Comparison of ENCODE assay signal across 22 cellular contexts in genomic region chr5:14724633-14725032, GRCh38.
DNase-seq lines count a peak whose midpoint lies in the region; ATAC-seq and TF ChIP-seq lines count a peak whose summit lies in the region.
"Had no signal": no experiment of that assay in that cellular context is flagged by ENCODE, and none has a peak within 500 bp of the region (broad histone marks: within the 10 kb centered on the region; RNA-seq: fewer than 3 reads in every experiment).

No MANE protein-coding gene starts in this region.

- intact Hi-C loops in activated naive CD4-positive, alpha-beta T cell treated with anti-CD3 and anti-CD28 coated beads for 36 hours (cut with micrococcal nuclease) = no loop called here
- intact Hi-C loops in left lung (cut with DNase I) = loop anchor here in 1 of 2 donors (5.0 kb wide), 1 partner anchor 288 kb away; no protein-coding TSS in a partner anchor

- no peaks in the 10 kb centered on the region for H3F3A ChIP-seq in OCI-LY1 (ENCODE audit: insufficient read depth, low read length)

- H3K79me2 ChIP-seq in OCI-LY1 (ENCODE audit: insufficient read depth, low read length) = no peaks in the 10 kb centered on the region

- peak; percentile 10 for ATAC-seq in left lung
- ATAC-seq in foreskin keratinocyte = no peak
- ATAC-seq: activated CD8-positive, alpha-beta T cell treated with anti-CD3 and anti-CD28 coated beads, Interleukin-2, amount 10 ng/mL, durations not matched to agents 7 days and 5 days had no signal

- H3K36me3 ChIP-seq in OCI-LY1 (ENCODE audit: insufficient read depth, low read length) (no peaks in the 10 kb centered on the region), left lung (no peaks in the 10 kb centered on the region)
- H3K36me3 ChIP-seq: prostate gland, SJSA1 had no signal

- H3K27ac Mint-ChIP-seq in activated naive CD4-positive, alpha-beta T cell treated with anti-CD3 and anti-CD28 coated beads, Interleukin-2, amount 10 ng/mL, durations not matched to agents 7 days and 5 days = peak overlapping the region; percentile 28
- H3K27ac Mint-ChIP-seq in activated naive CD4-positive, alpha-beta T cell treated with anti-CD3 and anti-CD28 coated beads for 36 hours = no peak overlapping the region
- peak overlapping the region; percentile 39 for H3K27ac Mint-ChIP-seq in type B pancreatic cell
- H3K27ac Mint-ChIP-seq in endothelial cell (ENCODE audit: unreplicated experiment) = no peak overlapping the region
- H3K27ac Mint-ChIP-seq: activated CD8-positive, alpha-beta T cell treated with anti-CD3 and anti-CD28 coated beads, Interleukin-2, amount 10 ng/mL, durations not matched to agents 7 days and 5 days; activated T-cell treated with anti-CD3 and anti-CD28 coated beads, Interleukin-2, amount 50 U/mL, for 72 hours had no signal

- no peaks in the 10 kb centered on the region for H4K20me1 ChIP-seq in OCI-LY1 (ENCODE audit: insufficient read depth, low read length)

- H3K9me3 Mint-ChIP-seq in activated naive CD4-positive, alpha-beta T cell treated with anti-CD3 and anti-CD28 coated beads, Interleukin-2, amount 10 ng/mL, durations not matched to agents 7 days and 5 days = no peaks in the 10 kb centered on the region
- peaks cover 1% of the 10 kb centered on the region for H3K9me3 Mint-ChIP-seq in activated naive CD4-positive, alpha-beta T cell treated with anti-CD3 and anti-CD28 coated beads for 36 hours
- H3K9me3 Mint-ChIP-seq in type B pancreatic cell (no peaks in the 10 kb centered on the region), endothelial cell (ENCODE audit: unreplicated experiment) (no peaks in the 10 kb centered on the region)
- H3K9me3 Mint-ChIP-seq: activated naive CD4-positive, alpha-beta T cell treated with anti-CD3 and anti-CD28 coated beads, Interleukin-2, amount 50 U/mL, for 72 hours; activated T-cell treated with anti-CD3 and anti-CD28 coated beads, Interleukin-2, amount 50 U/mL, for 72 hours had no signal

- H3K9me2 ChIP-seq in OCI-LY1 (ENCODE audit: low read depth, low read length) = no peaks in the 10 kb centered on the region

- peak overlapping the region; percentile 21; the same call in 1 of the 2 replicates for H3K4me2 ChIP-seq in OCI-LY1 (ENCODE audit: low read length)
- H3K4me2 ChIP-seq: PC-9 had no signal

- H3K9me3 ChIP-seq in OCI-LY1 (ENCODE audit: low read length) (no peaks in the 10 kb centered on the region), left lung (no peaks in the 10 kb centered on the region)
- H3K9me3 ChIP-seq: esophagus muscularis mucosa, prostate gland, SJSA1 had no signal

- H3K27ac ChIP-seq in OCI-LY1 (ENCODE audit: low read depth, low read length, poor library complexity, severe bottlenecking) (peak overlapping the region; percentile 69), left lung (no peak overlapping the region), foreskin keratinocyte (no peak overlapping the region)
- H3K27ac ChIP-seq: esophagus muscularis mucosa, PC-9, SJSA1, skin epidermis had no signal

- no peak for DNase-seq in activated naive CD4-positive, alpha-beta T cell treated with anti-CD3 and anti-CD28 coated beads, Interleukin-2, amount 10 ng/mL, durations not matched to agents 7 days and 5 days
- DNase-seq in activated naive CD4-positive, alpha-beta T cell treated with anti-CD3 and anti-CD28 coated beads for 36 hours = no peak
- DNase-seq in left lung (no peak), type B pancreatic cell (ENCODE audit: extremely low spot score, unreplicated experiment) (no peak), SW480 (ENCODE audit: low spot score) (no peak), endothelial cell (ENCODE audit: low spot score) (no peak), foreskin keratinocyte (no peak)
- DNase-seq: activated CD8-positive, alpha-beta T cell treated with anti-CD3 and anti-CD28 coated beads, Interleukin-2, amount 10 ng/mL, durations not matched to agents 7 days and 5 days; cerebellar nuclear complex; effector CD4-positive, alpha-beta T cell; NCI-H146; NCI-H2171 treated with DMSO at 0.1 percent for 48 hours; NCI-H526 treated with DMSO at 0.1 percent for 48 hours; PC-9; stimulated activated CD4-positive, alpha-beta T cell treated with anti-CD3 and anti-CD28 coated beads, Interleukin-2, amount 100 ng/mL, for 24 hours had no signal

- H3K36me3 Mint-ChIP-seq in activated naive CD4-positive, alpha-beta T cell treated with anti-CD3 and anti-CD28 coated beads, Interleukin-2, amount 10 ng/mL, durations not matched to agents 7 days and 5 days = peaks cover 19% of the 10 kb centered on the region
- peaks cover 30% of the 10 kb centered on the region for H3K36me3 Mint-ChIP-seq in activated naive CD4-positive, alpha-beta T cell treated with anti-CD3 and anti-CD28 coated beads for 36 hours (ENCODE audit: low read depth)
- H3K36me3 Mint-ChIP-seq in type B pancreatic cell = peaks cover 12% of the 10 kb centered on the region
- peaks cover 3% of the 10 kb centered on the region for H3K36me3 Mint-ChIP-seq in endothelial cell (ENCODE audit: low read depth, unreplicated experiment)

- no peak overlapping the region for H3K4me3 Mint-ChIP-seq in activated naive CD4-positive, alpha-beta T cell treated with anti-CD3 and anti-CD28 coated beads, Interleukin-2, amount 10 ng/mL, durations not matched to agents 7 days and 5 days
- H3K4me3 Mint-ChIP-seq in activated naive CD4-positive, alpha-beta T cell treated with anti-CD3 and anti-CD28 coated beads for 36 hours = no peak overlapping the region
- H3K4me3 Mint-ChIP-seq in type B pancreatic cell (no peak overlapping the region), endothelial cell (ENCODE audit: unreplicated experiment) (no peak overlapping the region)
- H3K4me3 Mint-ChIP-seq: activated CD8-positive, alpha-beta T cell treated with anti-CD3 and anti-CD28 coated beads, Interleukin-2, amount 10 ng/mL, durations not matched to agents 7 days and 5 days; activated T-cell treated with anti-CD3 and anti-CD28 coated beads, Interleukin-2, amount 50 U/mL, for 72 hours had no signal

- H3K4me1 ChIP-seq in OCI-LY1 (ENCODE audit: insufficient read depth, low read length, severe bottlenecking) (peaks cover 17% of the 10 kb centered on the region), left lung (peaks cover 0 to 6% of the 10 kb centered on the region in 2 donors), foreskin keratinocyte (no peaks in the 10 kb centered on the region)

- H3K9ac ChIP-seq in OCI-LY1 (ENCODE audit: low read length) = no peak overlapping the region

- CTCF ChIA-PET in activated naive CD4-positive, alpha-beta T cell treated with anti-CD3 and anti-CD28 coated beads, Interleukin-2, amount 10 ng/mL, durations not matched to agents 7 days and 5 days (lab: Charles Lee) = interaction anchor here (0.8 to 10.7 kb wide), 7 partner anchors 16 to 363 kb away, joined by 3 to 153 read pairs (median 4); no protein-coding TSS in a partner anchor
- CTCF ChIA-PET in activated naive CD4-positive, alpha-beta T cell treated with anti-CD3 and anti-CD28 coated beads for 36 hours (lab: Charles Lee) = interaction anchor here (0.8 to 11.3 kb wide), 5 partner anchors 13 to 285 kb away, joined by 3 to 165 read pairs (median 3); no protein-coding TSS in a partner anchor

- H3K27me3 ChIP-seq in OCI-LY1 (ENCODE audit: insufficient read depth, low read length) = no peaks in the 10 kb centered on the region
- H3K27me3 ChIP-seq in left lung = no peaks in the 10 kb centered on the region
- H3K27me3 ChIP-seq in foreskin keratinocyte = no peaks in the 10 kb centered on the region
- H3K27me3 ChIP-seq: esophagus muscularis mucosa, SJSA1 had no signal

- no peaks in the 10 kb centered on the region for H3K27me3 Mint-ChIP-seq in activated naive CD4-positive, alpha-beta T cell treated with anti-CD3 and anti-CD28 coated beads, Interleukin-2, amount 10 ng/mL, durations not matched to agents 7 days and 5 days
- H3K27me3 Mint-ChIP-seq in activated naive CD4-positive, alpha-beta T cell treated with anti-CD3 and anti-CD28 coated beads for 36 hours (ENCODE audit: low read depth) = no peaks in the 10 kb centered on the region
- no peaks in the 10 kb centered on the region for H3K27me3 Mint-ChIP-seq in type B pancreatic cell
- H3K27me3 Mint-ChIP-seq in endothelial cell (ENCODE audit: unreplicated experiment) = peaks cover 7% of the 10 kb centered on the region

- no peak overlapping the region for H3K4me3 ChIP-seq in OCI-LY1 (ENCODE audit: low read depth, low read length, poor library complexity, severe bottlenecking)
- no peak overlapping the region for H3K4me3 ChIP-seq in left lung
- H3K4me3 ChIP-seq: esophagus muscularis mucosa, PC-9, prostate gland, SJSA1, skin epidermis had no signal

- H3K4me1 Mint-ChIP-seq in activated naive CD4-positive, alpha-beta T cell treated with anti-CD3 and anti-CD28 coated beads, Interleukin-2, amount 10 ng/mL, durations not matched to agents 7 days and 5 days = peaks cover 11% of the 10 kb centered on the region
- H3K4me1 Mint-ChIP-seq in activated naive CD4-positive, alpha-beta T cell treated with anti-CD3 and anti-CD28 coated beads for 36 hours (ENCODE audit: low read depth) = peaks cover 38% of the 10 kb centered on the region
- H3K4me1 Mint-ChIP-seq in type B pancreatic cell (ENCODE audit: unreplicated experiment) = peaks cover 18% of the 10 kb centered on the region
- H3K4me1 Mint-ChIP-seq in endothelial cell (ENCODE audit: unreplicated experiment) = peaks cover 17% of the 10 kb centered on the region

- TF ChIP-seq CTCF in OCI-LY1 (IDR thresholded peaks at IDR 0.05; ENCODE audit: low read length) (no peak), left lung (IDR thresholded peaks at IDR 0.05) (no peak), type B pancreatic cell (conservative IDR thresholded peaks at IDR 0.05) (no peak), endothelial cell (IDR thresholded peaks at IDR 0.05; ENCODE audit: unreplicated experiment) (no peak), foreskin keratinocyte (conservative IDR thresholded peaks at IDR 0.05) (no peak)

- no peak overlapping the region for H2AFZ ChIP-seq in OCI-LY1 (ENCODE audit: low read length)
- H2AFZ ChIP-seq: PC-9 had no signal

Comparison
In these comparisons a context has a peak if more than half of its experiments do, and no peak if none do; other contexts are left out.
1. H3K27ac Mint-ChIP-seq: peak in activated naive CD4-positive, alpha-beta T cell treated with anti-CD3 and anti-CD28 coated beads, Interleukin-2, amount 10 ng/mL, durations not matched to agents 7 days and 5 days (single experiment) and type B pancreatic cell (single experiment); none in activated naive CD4-positive, alpha-beta T cell treated with anti-CD3 and anti-CD28 coated beads for 36 hours (single experiment) and endothelial cell (single experiment).